ENCODE assay signal across 10 cellular contexts in genomic region chr17:42313773-42314566, GRCh38. TPM values are rescaled to one million over a fixed set of nuclear protein-coding genes. Genes with fewer than 3 reads are reported as not detected.
DNase-seq lines count a peak whose midpoint lies in the region; ATAC-seq and TF ChIP-seq lines count a peak whose summit lies in the region.
"Had no signal": no experiment of that assay in that cellular context is flagged by ENCODE, and none has a peak within 500 bp of the region (broad histone marks: within the 10 kb centered on the region; RNA-seq: fewer than 3 reads in every experiment).

No MANE protein-coding gene starts in this region.

- peak overlapping the region in 1 of 2 donors; percentile 87 for H3K27ac Mint-ChIP-seq in stimulated activated naive CD8-positive, alpha-beta T cell treated with anti-CD3 and anti-CD28 coated beads, Interleukin-15, amount 100 ng/mL, for 72 hours
- H3K27ac Mint-ChIP-seq in activated T-helper 1 cell treated with anti-CD3 and anti-CD28 coated beads, Interleukin-12 subunit alpha, Interleukin-12 subunit beta, Interleukin-2, Interleukin-4 antibody, amounts not matched to agents 30 ng/mL and 10 ng/mL and 1 ng/mL, durations not matched to agents 14 hours and 24 hours and 36 hours = peak overlapping the region; percentile 80

- H3K9me3 Mint-ChIP-seq in stimulated activated naive CD8-positive, alpha-beta T cell treated with anti-CD3 and anti-CD28 coated beads, Interleukin-15, amount 100 ng/mL, for 72 hours = no peaks in the 10 kb centered on the region
- H3K9me3 Mint-ChIP-seq in activated T-helper 1 cell treated with anti-CD3 and anti-CD28 coated beads, Interleukin-12 subunit alpha, Interleukin-12 subunit beta, Interleukin-2, Interleukin-4 antibody, amounts not matched to agents 30 ng/mL and 10 ng/mL and 1 ng/mL, durations not matched to agents 14 hours and 24 hours and 36 hours = no peaks in the 10 kb centered on the region
- H3K9me3 Mint-ChIP-seq: neural crest cell had no signal

- peaks cover 34% of the 10 kb centered on the region for H3K4me1 ChIP-seq in testis

- TF ChIP-seq CTCF in testis (IDR thresholded peaks at IDR 0.05) = no peak

- no peaks in the 10 kb centered on the region for H3K36me3 ChIP-seq in testis (ENCODE audit: low read depth, missing control alignments)

- no peak for ATAC-seq in stimulated activated naive CD8-positive, alpha-beta T cell treated with anti-CD3 and anti-CD28 coated beads, Interleukin-15, Interleukin-2, amounts not matched to agents 100 U/mL and 50 U/mL, for 24 hours
- ATAC-seq in stimulated activated naive CD8-positive, alpha-beta T cell treated with anti-CD3 and anti-CD28 coated beads, Interleukin-15, amount 100 ng/mL, for 72 hours = no peak
- ATAC-seq in GM18909 (IDR thresholded peaks at IDR 0.05; ENCODE audit: poor library complexity, unreplicated experiment) = no peak

- 77 to 86% methylated on average over 14 of the region's 14 CpGs for WGBS in testis, 2 donors

- peaks cover 62% of the 10 kb centered on the region for H3K36me3 Mint-ChIP-seq in activated T-helper 1 cell treated with anti-CD3 and anti-CD28 coated beads, Interleukin-12 subunit alpha, Interleukin-12 subunit beta, Interleukin-2, Interleukin-4 antibody, amounts not matched to agents 30 ng/mL and 10 ng/mL and 1 ng/mL, durations not matched to agents 14 hours and 24 hours and 36 hours (ENCODE audit: low read depth)

- peak; percentile 44 for DNase-seq in stimulated activated naive CD8-positive, alpha-beta T cell treated with anti-CD3 and anti-CD28 coated beads, Interleukin-15, Interleukin-2, amounts not matched to agents 100 U/mL and 50 U/mL, for 24 hours
- no peak for DNase-seq in stimulated activated naive CD8-positive, alpha-beta T cell treated with anti-CD3 and anti-CD28 coated beads, Interleukin-15, amount 100 ng/mL, for 72 hours
- no peak for DNase-seq in activated T-helper 1 cell treated with anti-CD3 and anti-CD28 coated beads, Interleukin-12 subunit alpha, Interleukin-12 subunit beta, Interleukin-2, Interleukin-4 antibody, amounts not matched to agents 30 ng/mL and 10 ng/mL and 1 ng/mL, durations not matched to agents 14 hours and 24 hours and 36 hours (ENCODE audit: low spot score)
- DNase-seq in kidney tubule cell (ENCODE audit: low spot score) (peak; percentile 43), EL (no peak), UCSD-AML1 (lab: John Stamatoyannopoulos, UW; ENCODE audit: unreplicated experiment) (no peak), testis (no peak)
- DNase-seq: head of caudate nucleus had no signal

- no peaks in the 10 kb centered on the region for H3K9me3 ChIP-seq in testis

- H3K27me3 Mint-ChIP-seq in stimulated activated naive CD8-positive, alpha-beta T cell treated with anti-CD3 and anti-CD28 coated beads, Interleukin-15, amount 100 ng/mL, for 72 hours = no peaks in the 10 kb centered on the region
- no peaks in the 10 kb centered on the region for H3K27me3 Mint-ChIP-seq in activated T-helper 1 cell treated with anti-CD3 and anti-CD28 coated beads, Interleukin-12 subunit alpha, Interleukin-12 subunit beta, Interleukin-2, Interleukin-4 antibody, amounts not matched to agents 30 ng/mL and 10 ng/mL and 1 ng/mL, durations not matched to agents 14 hours and 24 hours and 36 hours (ENCODE audit: insufficient read depth)

- TF ChIP-seq POLR2A in testis (IDR thresholded peaks at IDR 0.05) = no peak

- no peak overlapping the region for H3K27ac ChIP-seq in testis

- H3K4me3 ChIP-seq in testis = no peak overlapping the region

- H3K4me3 Mint-ChIP-seq in stimulated activated naive CD8-positive, alpha-beta T cell treated with anti-CD3 and anti-CD28 coated beads, Interleukin-15, amount 100 ng/mL, for 72 hours = peak overlapping the region in 1 of 2 donors; percentile 84
- peak overlapping the region; percentile 33 for H3K4me3 Mint-ChIP-seq in activated T-helper 1 cell treated with anti-CD3 and anti-CD28 coated beads, Interleukin-12 subunit alpha, Interleukin-12 subunit beta, Interleukin-2, Interleukin-4 antibody, amounts not matched to agents 30 ng/mL and 10 ng/mL and 1 ng/mL, durations not matched to agents 14 hours and 24 hours and 36 hours
- H3K4me3 Mint-ChIP-seq: neural crest cell had no signal

- peaks cover 96% of the 10 kb centered on the region for H3K4me1 Mint-ChIP-seq in stimulated activated naive CD8-positive, alpha-beta T cell treated with anti-CD3 and anti-CD28 coated beads, Interleukin-15, amount 100 ng/mL, for 72 hours
- H3K4me1 Mint-ChIP-seq in activated T-helper 1 cell treated with anti-CD3 and anti-CD28 coated beads, Interleukin-12 subunit alpha, Interleukin-12 subunit beta, Interleukin-2, Interleukin-4 antibody, amounts not matched to agents 30 ng/mL and 10 ng/mL and 1 ng/mL, durations not matched to agents 14 hours and 24 hours and 36 hours (ENCODE audit: low read depth) = peaks cover 75% of the 10 kb centered on the region

- no peaks in the 10 kb centered on the region for H3K27me3 ChIP-seq in testis

- intact Hi-C loops in activated T-helper 1 cell treated with anti-CD3 and anti-CD28 coated beads, Interleukin-12 subunit alpha, Interleukin-12 subunit beta, Interleukin-2, Interleukin-4 antibody, amounts not matched to agents 30 ng/mL and 10 ng/mL and 1 ng/mL, durations not matched to agents 14 hours and 24 hours and 36 hours (cut with micrococcal nuclease) = loop anchor here (2.0 kb wide), 2 partner anchors 91 to 93 kb away; no protein-coding TSS in a partner anchor
- intact Hi-C loops in testis (cut with DNase I; ENCODE audit: low total_unique reads) = no loop called here

RNA-seq across cellular contexts. Expression of gene STAT5A, which starts 25.7 kb away (rescaled TPM):
- total RNA-seq in activated T-helper 1 cell treated with anti-CD3 and anti-CD28 coated beads, Interleukin-12 subunit alpha, Interleukin-12 subunit beta, Interleukin-2, Interleukin-4 antibody, amounts not matched to agents 30 ng/mL and 10 ng/mL and 1 ng/mL, durations not matched to agents 14 hours and 24 hours and 36 hours = 375 and 381 TPM in 2 replicates
- 10 to 100 TPM; 27.8 to 37.0 TPM for total RNA-seq in testis
- 13.7 TPM for polyA plus RNA-seq in testis (ENCODE audit: insufficient read depth, low read depth, low replicate concordance)

RNA-seq across cellular contexts. Expression of gene STAT5B, which starts 37.8 kb away (rescaled TPM):
- 191 and 199 TPM in 2 replicates for total RNA-seq in activated T-helper 1 cell treated with anti-CD3 and anti-CD28 coated beads, Interleukin-12 subunit alpha, Interleukin-12 subunit beta, Interleukin-2, Interleukin-4 antibody, amounts not matched to agents 30 ng/mL and 10 ng/mL and 1 ng/mL, durations not matched to agents 14 hours and 24 hours and 36 hours
- total RNA-seq in testis = 10 to 100 TPM; 65.9 to 81.5 TPM
- 66.0 TPM for polyA plus RNA-seq in testis (ENCODE audit: insufficient read depth, low read depth, low replicate concordance)

Comparison
In these comparisons a context has a peak if more than half of its experiments do, and no peak if none do; other contexts are left out.
1. DNase-seq: peak in stimulated activated naive CD8-positive, alpha-beta T cell treated with anti-CD3 and anti-CD28 coated beads, Interleukin-15, Interleukin-2, amounts not matched to agents 100 U/mL and 50 U/mL, for 24 hours (single experiment) and kidney tubule cell (single experiment); none in stimulated activated naive CD8-positive, alpha-beta T cell treated with anti-CD3 and anti-CD28 coated beads, Interleukin-15, amount 100 ng/mL, for 72 hours (0 of 2), activated T-helper 1 cell treated with anti-CD3 and anti-CD28 coated beads, Interleukin-12 subunit alpha, Interleukin-12 subunit beta, Interleukin-2, Interleukin-4 antibody, amounts not matched to agents 30 ng/mL and 10 ng/mL and 1 ng/mL, durations not matched to agents 14 hours and 24 hours and 36 hours (single experiment), EL (single experiment), UCSD-AML1 (single experiment) and testis (single experiment).